23 cellular contexts compared by ENCODE assay signal in the genomic region with DNA sequence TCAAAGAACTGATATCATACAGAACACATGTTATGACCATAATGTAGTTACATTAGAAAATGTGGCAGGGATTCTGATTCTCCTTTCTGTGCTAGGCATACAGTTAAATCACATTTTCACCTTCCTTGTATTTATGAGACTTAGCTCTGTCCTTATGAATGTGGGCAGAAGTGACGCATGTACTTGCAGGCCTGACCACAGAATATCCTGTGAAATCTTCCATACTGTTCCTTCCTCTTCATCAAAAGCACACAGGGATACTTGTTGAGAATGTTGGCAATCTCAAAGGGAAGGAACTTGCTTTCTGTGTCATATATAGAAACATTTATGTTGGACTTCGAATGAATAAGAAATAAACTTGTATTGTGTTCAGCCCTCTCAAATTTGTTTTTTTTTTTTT. TPM values are rescaled to one million over a fixed set of nuclear protein-coding genes. Genes with fewer than 3 reads are reported as not detected.
DNase-seq lines count a peak whose midpoint lies in the region; ATAC-seq, FAIRE-seq and TF ChIP-seq lines count a peak whose summit lies in the region.
"Had no signal": no experiment of that assay in that cellular context is flagged by ENCODE, and none has a peak within 500 bp of the region (broad histone marks: within the 10 kb centered on the region; RNA-seq: fewer than 3 reads in every experiment).

No MANE protein-coding gene starts in this region.

- H3K27ac ChIP-seq in heart left ventricle = no peak overlapping the region
- no peak overlapping the region for H3K27ac ChIP-seq in right atrium auricular region
- H3K27ac ChIP-seq in astrocyte (ENCODE audit: low read depth, low read length) = no peak overlapping the region
- no peak overlapping the region for H3K27ac ChIP-seq in gastroesophageal sphincter
- H3K27ac ChIP-seq in smooth muscle cell (ENCODE audit: low read depth) = peak overlapping the region; percentile 25
- H3K27ac ChIP-seq: dorsolateral prefrontal cortex, esophagus muscularis mucosa, vagina had no signal

- H3K4me3 ChIP-seq in heart left ventricle = no peak overlapping the region
- no peak overlapping the region for H3K4me3 ChIP-seq in right atrium auricular region
- H3K4me3 ChIP-seq in astrocyte (ENCODE audit: insufficient read depth, low read depth, low read length) = no peak overlapping the region
- no peak overlapping the region for H3K4me3 ChIP-seq in gastroesophageal sphincter
- H3K4me3 ChIP-seq in smooth muscle cell = no peak overlapping the region
- H3K4me3 ChIP-seq in H7 (ENCODE audit: insufficient read depth, low read depth, low read length) = no peak overlapping the region
- H3K4me3 ChIP-seq: dorsolateral prefrontal cortex, esophagus muscularis mucosa, vagina had no signal

- WGBS in heart left ventricle, 4 donors = 64 to 75% (median 68%) methylated on average over 2 of the region's 2 CpGs
- 62 to 86% methylated on average over 2 of the region's 2 CpGs for WGBS in gastroesophageal sphincter (ENCODE audit: low coverage in 1 of 2), 2 donors
- WGBS in smooth muscle cell (ENCODE audit: low lambda C conversion rate) = 51% methylated on average over 2 of the region's 2 CpGs

- TF ChIP-seq EP300 in gastroesophageal sphincter (IDR thresholded peaks at IDR 0.05) = no peak

- H2AFZ ChIP-seq in astrocyte (ENCODE audit: low read depth, low read length) (no peak overlapping the region), smooth muscle cell (ENCODE audit: low read depth) (no peak overlapping the region)

- H3K4me1 Mint-ChIP-seq in astrocyte (ENCODE audit: low read depth, unreplicated experiment) = peaks cover 6% of the 10 kb centered on the region
- H3K4me1 Mint-ChIP-seq: activated CD4-positive, alpha-beta T cell treated with anti-CD3 and anti-CD28 coated beads for 36 hours; activated naive CD8-positive, alpha-beta T cell treated with anti-CD3 and anti-CD28 coated beads for 36 hours; IgD-negative memory B cell had no signal

- H3K36me3 Mint-ChIP-seq in astrocyte (ENCODE audit: low read depth, unreplicated experiment) = no peaks in the 10 kb centered on the region
- H3K36me3 Mint-ChIP-seq: activated naive CD8-positive, alpha-beta T cell treated with anti-CD3 and anti-CD28 coated beads for 36 hours; IgD-negative memory B cell; natural killer cell treated with Interleukin-12 subunit alpha and Interleukin-12 subunit beta and Interleukin-15 and Interleukin-18, amount 100 ng/mL, for 72 hours had no signal

- no peaks in the 10 kb centered on the region for H3K9me3 Mint-ChIP-seq in astrocyte (ENCODE audit: unreplicated experiment)
- H3K9me3 Mint-ChIP-seq: activated naive CD8-positive, alpha-beta T cell treated with anti-CD3 and anti-CD28 coated beads for 36 hours; natural killer cell treated with Interleukin-12 subunit alpha and Interleukin-12 subunit beta and Interleukin-15 and Interleukin-18, amount 100 ng/mL, for 72 hours had no signal

- H3K27me3 Mint-ChIP-seq in astrocyte (ENCODE audit: low read depth, unreplicated experiment) = no peaks in the 10 kb centered on the region
- H3K27me3 Mint-ChIP-seq: activated naive CD8-positive, alpha-beta T cell treated with anti-CD3 and anti-CD28 coated beads for 36 hours had no signal

- TF ChIP-seq POLR2A in heart left ventricle (IDR thresholded peaks at IDR 0.05) (no peak), gastroesophageal sphincter (IDR thresholded peaks at IDR 0.05) (no peak)

- ATAC-seq in heart left ventricle (peak; percentile 32 to 73 (median 59)), gastroesophageal sphincter (peak; percentile 65), GM18858 (IDR thresholded peaks at IDR 0.05; ENCODE audit: unreplicated experiment) (no peak)
- ATAC-seq: activated CD4-positive, alpha-beta T cell treated with anti-CD3 and anti-CD28 coated beads for 36 hours; natural killer cell treated with Interleukin-12 subunit alpha and Interleukin-12 subunit beta and Interleukin-15 and Interleukin-18, amount 100 ng/mL, for 72 hours; Panc1 had no signal

- DNase-seq in heart left ventricle = no peak
- no peak for DNase-seq in right atrium auricular region (ENCODE audit: low spot score)
- DNase-seq in astrocyte (ENCODE audit: low read depth) = peak; percentile 31
- no peak for DNase-seq in smooth muscle cell (lab: John Stamatoyannopoulos, UW; ENCODE audit: unreplicated experiment)
- DNase-seq in H7 = no peak
- DNase-seq in islet precursor cell = no peak
- DNase-seq: activated CD4-positive, alpha-beta T cell treated with anti-CD3 and anti-CD28 coated beads for 36 hours; activated naive CD8-positive, alpha-beta T cell treated with anti-CD3 and anti-CD28 coated beads for 36 hours; dorsolateral prefrontal cortex; mesendoderm; NCI-H2029 treated with DMSO at 0.1 percent for 48 hours; NCI-H446 treated with DMSO at 0.1 percent for 48 hours; posterior cingulate gyrus; small intestine; stimulated activated CD4-positive, alpha-beta T cell treated with anti-CD3 and anti-CD28 coated beads, Interleukin-4, amount 100 ng/mL, for 4 hours had no signal

- no peak overlapping the region for H3K27ac Mint-ChIP-seq in astrocyte (ENCODE audit: unreplicated experiment)
- H3K27ac Mint-ChIP-seq: activated CD4-positive, alpha-beta T cell treated with anti-CD3 and anti-CD28 coated beads for 36 hours; activated naive CD8-positive, alpha-beta T cell treated with anti-CD3 and anti-CD28 coated beads for 36 hours; IgD-negative memory B cell; natural killer cell treated with Interleukin-12 subunit alpha and Interleukin-12 subunit beta and Interleukin-15 and Interleukin-18, amount 100 ng/mL, for 72 hours had no signal

- H3F3A ChIP-seq in smooth muscle cell (ENCODE audit: low read depth) = peaks cover 5% of the 10 kb centered on the region

- H3K36me3 ChIP-seq in heart left ventricle (peaks cover 0 to 18% (median 0%) of the 10 kb centered on the region in 9 donors), right atrium auricular region (no peaks in the 10 kb centered on the region), astrocyte (ENCODE audit: insufficient read depth, low read length) (no peaks in the 10 kb centered on the region), gastroesophageal sphincter (no peaks in the 10 kb centered on the region), smooth muscle cell (ENCODE audit: low read depth) (no peaks in the 10 kb centered on the region), H7 (replicated peaks; ENCODE audit: control insufficient read depth, insufficient read depth, low read length) (no peaks in the 10 kb centered on the region)
- H3K36me3 ChIP-seq: esophagus muscularis mucosa, vagina had no signal

- peak; percentile 60 for FAIRE-seq in astrocyte (lab: Jason Lieb, UNC)
- FAIRE-seq: D721Med, small intestine had no signal

- no peaks in the 10 kb centered on the region for H3K27me3 ChIP-seq in heart left ventricle
- H3K27me3 ChIP-seq in right atrium auricular region = no peaks in the 10 kb centered on the region
- no peaks in the 10 kb centered on the region for H3K27me3 ChIP-seq in astrocyte (ENCODE audit: insufficient read depth, low read length)
- no peaks in the 10 kb centered on the region for H3K27me3 ChIP-seq in gastroesophageal sphincter
- H3K27me3 ChIP-seq in smooth muscle cell (ENCODE audit: low read depth) = no peaks in the 10 kb centered on the region
- no peaks in the 10 kb centered on the region for H3K27me3 ChIP-seq in H7 (ENCODE audit: control insufficient read depth, insufficient read depth, low read length)
- H3K27me3 ChIP-seq: dorsolateral prefrontal cortex, esophagus muscularis mucosa, vagina had no signal

- intact Hi-C loops in heart left ventricle (cut with DNase I) = loop anchor here in 1 of 10 donors (10.0 kb wide), 1 partner anchor 96 kb away; the partner anchor contains the start of gene USP53

- no peaks in the 10 kb centered on the region for H3K79me2 ChIP-seq in astrocyte (ENCODE audit: insufficient read depth, low read length)
- H3K79me2 ChIP-seq in smooth muscle cell (ENCODE audit: low read depth) = no peaks in the 10 kb centered on the region

- H3K4me3 Mint-ChIP-seq in astrocyte (ENCODE audit: unreplicated experiment) = no peak overlapping the region
- H3K4me3 Mint-ChIP-seq: activated CD4-positive, alpha-beta T cell treated with anti-CD3 and anti-CD28 coated beads for 36 hours; activated naive CD8-positive, alpha-beta T cell treated with anti-CD3 and anti-CD28 coated beads for 36 hours; IgD-negative memory B cell; natural killer cell treated with Interleukin-12 subunit alpha and Interleukin-12 subunit beta and Interleukin-15 and Interleukin-18, amount 100 ng/mL, for 72 hours had no signal

- H3K4me2 ChIP-seq in astrocyte (ENCODE audit: low read length) (no peak overlapping the region), smooth muscle cell (no peak overlapping the region)

- peaks cover 0 to 29% (median 10%) of the 10 kb centered on the region in 12 donors for H3K4me1 ChIP-seq in heart left ventricle
- peaks cover 0 to 13% of the 10 kb centered on the region in 2 donors for H3K4me1 ChIP-seq in right atrium auricular region
- peaks cover 5% of the 10 kb centered on the region for H3K4me1 ChIP-seq in astrocyte (ENCODE audit: insufficient read depth, low read length)
- H3K4me1 ChIP-seq in gastroesophageal sphincter = no peaks in the 10 kb centered on the region
- peaks cover 2% of the 10 kb centered on the region for H3K4me1 ChIP-seq in smooth muscle cell (ENCODE audit: low read depth)

- no peaks in the 10 kb centered on the region for H4K20me1 ChIP-seq in astrocyte (ENCODE audit: insufficient read depth, low read length)
- H4K20me1 ChIP-seq in smooth muscle cell (ENCODE audit: low read depth) = no peaks in the 10 kb centered on the region

- H3K9me3 ChIP-seq in heart left ventricle = no peaks in the 10 kb centered on the region
- no peaks in the 10 kb centered on the region for H3K9me3 ChIP-seq in right atrium auricular region
- H3K9me3 ChIP-seq in astrocyte (ENCODE audit: insufficient read depth, low read depth, low read length) = no peaks in the 10 kb centered on the region
- H3K9me3 ChIP-seq in gastroesophageal sphincter = no peaks in the 10 kb centered on the region
- no peaks in the 10 kb centered on the region for H3K9me3 ChIP-seq in smooth muscle cell (replicated peaks; ENCODE audit: low read depth)
- H3K9me3 ChIP-seq: esophagus muscularis mucosa, vagina had no signal

- TF ChIP-seq CTCF in heart left ventricle (IDR thresholded peaks at IDR 0.05) = no peak
- TF ChIP-seq CTCF in right atrium auricular region (IDR thresholded peaks at IDR 0.05) = no peak
- TF ChIP-seq CTCF in astrocyte (IDR thresholded peaks at IDR 0.05; ENCODE audit: insufficient read depth, low read depth, low read length) = no peak
- no peak for TF ChIP-seq CTCF in gastroesophageal sphincter (IDR thresholded peaks at IDR 0.05)
- no peak for TF ChIP-seq CTCF in smooth muscle cell (IDR thresholded peaks at IDR 0.05; ENCODE audit: borderline replicate concordance, insufficient read depth, poor library complexity, severe bottlenecking)

- H3K9ac ChIP-seq in astrocyte (ENCODE audit: low read length) (no peak overlapping the region), smooth muscle cell (ENCODE audit: low read depth) (no peak overlapping the region)

RNA-seq across cellular contexts. Expression of gene MYOZ2, which starts 17.2 kb away (rescaled TPM):
- total RNA-seq in heart left ventricle (1,000 to 10,000 TPM in 1 of 9 donors, 100 to 1,000 TPM in 8; 466 to 1,072 (median 885) TPM), right atrium auricular region (100 to 1,000 TPM; 678 to 770 TPM), astrocyte (0.24 and 1.1 TPM in 2 replicates), gastroesophageal sphincter (1 to 10 TPM in 2 of 4 donors, under 1 TPM in 2; 0.20 to 2.3 (median 0.78) TPM), smooth muscle cell (not detected in 2 replicates)
- polyA plus RNA-seq in heart left ventricle (100 to 1,000 TPM; 592 to 872 TPM), smooth muscle cell (0.26 TPM in 1 of 2 replicates, not detected in the other)
- not detected in 2 replicates for total RNA-seq in H7 (2014; rRNA removed; shearing (Covaris generic))
- total RNA-seq: activated CD4-positive, alpha-beta T cell treated with anti-CD3 and anti-CD28 coated beads for 36 hours; activated naive CD8-positive, alpha-beta T cell treated with anti-CD3 and anti-CD28 coated beads for 36 hours; natural killer cell treated with Interleukin-12 subunit alpha and Interleukin-12 subunit beta and Interleukin-15 and Interleukin-18, amount 100 ng/mL, for 72 hours had no signal
- polyA plus RNA-seq: IgD-negative memory B cell had no signal

Comparison
In these comparisons a context has a peak if more than half of its experiments do, and no peak if none do; other contexts are left out.
1. RNA of gene MYOZ2, which starts 17.2 kb away (total RNA-seq): 466 to 1,072 TPM in heart left ventricle and 678 to 770 TPM in right atrium auricular region; 0.20 to 2.3 TPM in gastroesophageal sphincter, 0.24 to 1.1 TPM in astrocyte, not detected in smooth muscle cell and not detected in H7; every median in the first group is over 100 times any median in the second.